ENCODE assay signal across 8 cellular contexts in the genomic region with DNA sequence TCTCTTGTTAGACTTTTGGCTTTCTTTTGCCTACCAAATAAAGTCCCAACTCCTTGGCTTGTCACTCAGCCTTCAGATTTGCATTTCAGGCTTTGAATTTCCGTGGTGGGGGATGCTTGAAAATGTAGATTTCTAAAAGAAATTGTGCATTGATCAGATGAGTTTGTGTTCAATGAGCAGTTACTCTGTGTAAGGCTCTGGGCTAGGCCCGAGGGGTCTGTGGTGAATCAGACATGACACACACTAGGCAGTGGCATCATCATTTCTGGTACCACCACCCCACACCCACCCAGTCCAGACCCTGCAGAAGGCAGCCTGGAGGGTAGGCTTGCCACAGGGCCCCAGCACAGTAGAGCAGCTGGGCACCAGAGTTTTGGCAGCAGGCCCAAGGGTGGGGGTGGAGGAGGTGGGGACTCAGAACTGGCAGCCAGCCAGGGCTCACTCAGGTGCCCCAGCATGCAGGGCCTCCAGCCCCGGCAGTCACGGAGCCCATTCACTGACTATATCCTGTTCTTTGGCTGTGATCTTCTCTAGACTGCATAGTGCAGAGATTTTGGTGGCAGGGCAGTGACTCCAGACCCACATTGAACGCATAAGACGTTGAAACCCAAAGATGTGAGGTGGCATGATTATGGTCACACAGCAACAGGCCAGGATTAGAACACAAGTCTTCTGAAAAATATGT.
DNase-seq lines count a peak whose midpoint lies in the region; ATAC-seq and TF ChIP-seq lines count a peak whose summit lies in the region.
"Had no signal": no experiment of that assay in that cellular context is flagged by ENCODE, and none has a peak within 500 bp of the region (broad histone marks: within the 10 kb centered on the region; RNA-seq: fewer than 3 reads in every experiment).

No MANE protein-coding gene starts in this region.

- no peak overlapping the region for H3K27ac ChIP-seq in IMR-90 (ENCODE audit: insufficient read depth, low read length)

- H2BK15ac ChIP-seq in IMR-90 (ENCODE audit: low read depth, low read length): no peak overlapping the region

- H2AK5ac ChIP-seq in IMR-90 (ENCODE audit: low read depth, low read length): no peak overlapping the region

- H4K20me1 ChIP-seq in IMR-90 (ENCODE audit: insufficient read depth, low read length): peaks cover 19% of the 10 kb centered on the region

- no TSS peak for BruUV-seq in IMR-90 (replicated peaks; lab: Mats Ljungman, UMichigan)

- TF ChIP-seq RAD21 in IMR-90 (IDR thresholded peaks at IDR 0.05; ENCODE audit: low read length): no peak

- no peak overlapping the region; the same call in 1 of the 2 replicates for H3K4ac ChIP-seq in IMR-90 (ENCODE audit: low read depth, low read length)

- in situ Hi-C loops in IMR-90 (cut with MboI; ENCODE audit: low sequenced_read_pairs): no loop called here

- no peak overlapping the region for H3K23ac ChIP-seq in IMR-90 (ENCODE audit: low read depth, low read length)

- 60% methylated on average over 3 of the region's 6 CpGs; no CpG with 5 or more reads in 1 of the 2 experiments for WGBS in IMR-90 (ENCODE audit: extremely low coverage in 2 of 2, insufficient read length in 1 of 2), 2 experiments

- H3K9ac ChIP-seq in IMR-90 (ENCODE audit: low read depth, low read length): no peak overlapping the region

- H3K79me1 ChIP-seq in IMR-90 (ENCODE audit: low read depth in 1 of 2, low read length in 2 of 2): peaks cover 26 to 44% of the 10 kb centered on the region in 2 experiments

- TF ChIP-seq POLR2A in IMR-90 (IDR thresholded peaks at IDR 0.05; ENCODE audit: low read depth, low read length): no peak

- H2AFZ ChIP-seq in IMR-90 (replicated peaks; ENCODE audit: low read length, poor library complexity): no peak overlapping the region

- intact Hi-C loops in IMR-90 (cut with micrococcal nuclease): no loop called here

- H3K14ac ChIP-seq in IMR-90 (replicated peaks; ENCODE audit: low read depth, low read length): no peak overlapping the region

- H3K27ac Mint-ChIP-seq in activated T-cell treated with anti-CD3 and anti-CD28 coated beads, Interleukin-2, amount 50 U/mL, for 24 hours: peak overlapping the region; percentile 74

- peaks cover 16% of the 10 kb centered on the region for H3K4me1 ChIP-seq in IMR-90 (ENCODE audit: control insufficient read depth, insufficient read depth, low read length)

- POLR2A ChIA-PET in IMR-90 (lab: Charles Lee; ENCODE audit: unreplicated experiment): no interaction called here

- H3K9me1 ChIP-seq in IMR-90 (ENCODE audit: insufficient read depth, low read length): peaks cover 28% of the 10 kb centered on the region

- CTCF ChIA-PET in IMR-90 (lab: Yijun Ruan, JAX): no interaction called here

- no peaks in the 10 kb centered on the region for H3K9me3 Mint-ChIP-seq in activated T-cell treated with anti-CD3 and anti-CD28 coated beads, Interleukin-2, amount 50 U/mL, for 24 hours

- H2AK9ac ChIP-seq in IMR-90 (replicated peaks; ENCODE audit: low read depth, low read length, poor library complexity): no peak overlapping the region

- DNase-seq in IMR-90 (no peak), NOMO-1 treated with DMSO at 0.1 percent for 48 hours (lab: John Stamatoyannopoulos, UW; ENCODE audit: unreplicated experiment) (peak; percentile 72), kidney tubule cell (ENCODE audit: low spot score) (peak; percentile 91)
- peak; percentile 78 for DNase-seq in activated T-cell treated with anti-CD3 and anti-CD28 coated beads, Interleukin-2, amount 50 U/mL, for 24 hours
- DNase-seq in stimulated activated CD8-positive, alpha-beta memory T cell treated with anti-CD3 and anti-CD28 coated beads, Interleukin-4, amount 100 ng/mL, for 24 hours (ENCODE audit: low read depth): peak; percentile 49

- no peak for TF ChIP-seq CTCF in IMR-90 (conservative IDR thresholded peaks at IDR 0.05; ENCODE audit: low read depth, low read length)

- H3K36me3 Mint-ChIP-seq in activated T-cell treated with anti-CD3 and anti-CD28 coated beads, Interleukin-2, amount 50 U/mL, for 24 hours (ENCODE audit: low read depth): peaks cover 35% of the 10 kb centered on the region

- H3K27me3 Mint-ChIP-seq in activated T-cell treated with anti-CD3 and anti-CD28 coated beads, Interleukin-2, amount 50 U/mL, for 24 hours: no peaks in the 10 kb centered on the region

- H2BK20ac ChIP-seq in IMR-90 (ENCODE audit: low read depth, low read length): 0 out of 2 replicates have a peak overlapping the region, but pooled peaks have one; percentile 15

- no peaks in the 10 kb centered on the region for H3K27me3 ChIP-seq in IMR-90 (ENCODE audit: control insufficient read depth, insufficient read depth, low read length)

- no peak overlapping the region for H3K4me2 ChIP-seq in IMR-90 (ENCODE audit: low read depth, low read length)

- no peak overlapping the region for H3K18ac ChIP-seq in IMR-90 (ENCODE audit: low read depth, low read length)

- no peak overlapping the region for H3K4me3 Mint-ChIP-seq in activated T-cell treated with anti-CD3 and anti-CD28 coated beads, Interleukin-2, amount 50 U/mL, for 24 hours

- no peak overlapping the region for H3K4me3 ChIP-seq in IMR-90 (ENCODE audit: insufficient read depth, low read depth, low read length)
- H3K4me3 ChIP-seq: skin epidermis had no signal

- H3K36me3 ChIP-seq in IMR-90 (ENCODE audit: control insufficient read depth, insufficient read depth, low read length): peaks cover 15% of the 10 kb centered on the region

- no peak overlapping the region; a peak in 1 of 4 replicates for H4K8ac ChIP-seq in IMR-90 (ENCODE audit: low read depth in 2 of 2, low read length in 2 of 2)

- ATAC-seq in GM18909 (IDR thresholded peaks at IDR 0.05; ENCODE audit: poor library complexity, unreplicated experiment): peak; percentile 51
- ATAC-seq in IMR-90 (ENCODE audit: low read depth): no peak
- no peak for ATAC-seq in HG03095 (IDR thresholded peaks at IDR 0.05; ENCODE audit: unreplicated experiment)

- no peak overlapping the region for H3K56ac ChIP-seq in IMR-90 (ENCODE audit: extremely low read depth, insufficient read depth, low read length)

- peaks cover 54% of the 10 kb centered on the region for H3K4me1 Mint-ChIP-seq in activated T-cell treated with anti-CD3 and anti-CD28 coated beads, Interleukin-2, amount 50 U/mL, for 24 hours (ENCODE audit: low read depth)

- no peaks in the 10 kb centered on the region for H3K9me3 ChIP-seq in IMR-90 (ENCODE audit: control insufficient read depth, insufficient read depth, low read length)

- no peak overlapping the region for H2BK5ac ChIP-seq in IMR-90 (ENCODE audit: low read depth, low read length, poor library complexity, severe bottlenecking)

- dilution Hi-C loops in IMR-90 (cut with HindIII; ENCODE audit: low sequenced_read_pairs, unreplicated experiment): no loop called here

- no peak overlapping the region for H4K91ac ChIP-seq in IMR-90 (ENCODE audit: insufficient read depth, low read depth, low read length)

- no peak overlapping the region for H4K5ac ChIP-seq in IMR-90 (ENCODE audit: low read depth, low read length)

- H2BK120ac ChIP-seq in IMR-90 (ENCODE audit: low read depth, low read length): no peak overlapping the region

TF ChIP-seq in IMR-90, 13 proteins besides CTCF, POLR2A, EP300 and RAD21:
- no peak for TF ChIP-seq NFE2L2 (IDR thresholded peaks at IDR 0.05; ENCODE audit: low read depth, low read length)
- TF ChIP-seq, protein P1, sequence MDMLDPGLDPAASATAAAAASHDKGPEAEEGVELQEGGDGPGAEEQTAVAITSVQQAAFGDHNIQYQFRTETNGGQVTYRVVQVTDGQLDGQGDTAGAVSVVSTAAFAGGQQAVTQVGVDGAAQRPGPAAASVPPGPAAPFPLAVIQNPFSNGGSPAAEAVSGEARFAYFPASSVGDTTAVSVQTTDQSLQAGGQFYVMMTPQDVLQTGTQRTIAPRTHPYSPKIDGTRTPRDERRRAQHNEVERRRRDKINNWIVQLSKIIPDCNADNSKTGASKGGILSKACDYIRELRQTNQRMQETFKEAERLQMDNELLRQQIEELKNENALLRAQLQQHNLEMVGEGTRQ (IDR thresholded peaks at IDR 0.05; ENCODE audit: low read depth, low read length): no peak
TF ChIP-seq in IMR-90: peak in this region for 0.
